Comparison of ENCODE assay signal across 9 cellular contexts in genomic region chr9:133141833-133142594, GRCh38. TPM values are rescaled to one million over a fixed set of nuclear protein-coding genes. Genes with fewer than 3 reads are reported as not detected.
A peak's percentile ranks its signal among the peaks of the same experiment; 100 is the strongest.
DNase-seq lines count a peak whose midpoint lies in the region; ATAC-seq and TF ChIP-seq lines count a peak whose summit lies in the region.
"Had no signal": no experiment of that assay in that cellular context is flagged by ENCODE, and none has a peak within 500 bp of the region (broad histone marks: within the 10 kb centered on the region; RNA-seq: fewer than 3 reads in every experiment).

No MANE protein-coding gene starts in this region.

- H3K4me1 Mint-ChIP-seq in activated CD8-positive, alpha-beta memory T cell treated with anti-CD3 and anti-CD28 coated beads, Interleukin-2, amount 10 ng/mL, durations not matched to agents 7 days and 5 days, result peaks cover 84% of the 10 kb centered on the region
- peaks cover 22% of the 10 kb centered on the region for H3K4me1 Mint-ChIP-seq in glutamatergic neuron (ENCODE audit: low read depth, unreplicated experiment)
- peaks cover 78% of the 10 kb centered on the region for H3K4me1 Mint-ChIP-seq in stimulated activated effector memory CD8-positive, alpha-beta T cell treated with anti-CD3 and anti-CD28 coated beads, Interleukin-12 subunit alpha, Interleukin-12 subunit beta, amount 100 ng/mL, for 72 hours

- peak; percentile 68 for DNase-seq in NCI-H1092 (lab: John Stamatoyannopoulos, UW)
- DNase-seq in activated CD8-positive, alpha-beta memory T cell treated with anti-CD3 and anti-CD28 coated beads, Interleukin-2, amount 10 ng/mL, durations not matched to agents 7 days and 5 days, result peak; percentile 84
- DNase-seq in glutamatergic neuron, result peak; percentile 8
- DNase-seq in stimulated activated effector memory CD8-positive, alpha-beta T cell treated with anti-CD3 and anti-CD28 coated beads, Interleukin-12 subunit alpha, Interleukin-12 subunit beta, amount 100 ng/mL, for 72 hours (ENCODE audit: low spot score in 2 of 2), result peak in 1 of 2 donors; percentile 86
- no peak for DNase-seq in SK-N-DZ (ENCODE audit: low spot score)

- H3K36me3 Mint-ChIP-seq in activated CD8-positive, alpha-beta memory T cell treated with anti-CD3 and anti-CD28 coated beads, Interleukin-2, amount 10 ng/mL, durations not matched to agents 7 days and 5 days, result peaks cover 4% of the 10 kb centered on the region
- no peaks in the 10 kb centered on the region for H3K36me3 Mint-ChIP-seq in glutamatergic neuron (ENCODE audit: unreplicated experiment)
- H3K36me3 Mint-ChIP-seq in stimulated activated effector memory CD8-positive, alpha-beta T cell treated with anti-CD3 and anti-CD28 coated beads, Interleukin-12 subunit alpha, Interleukin-12 subunit beta, amount 100 ng/mL, for 72 hours, result peaks cover 60% of the 10 kb centered on the region

- H3K27me3 Mint-ChIP-seq in activated CD8-positive, alpha-beta memory T cell treated with anti-CD3 and anti-CD28 coated beads, Interleukin-2, amount 10 ng/mL, durations not matched to agents 7 days and 5 days, result no peaks in the 10 kb centered on the region
- peaks cover 14% of the 10 kb centered on the region for H3K27me3 Mint-ChIP-seq in glutamatergic neuron (ENCODE audit: unreplicated experiment)

- peak; percentile 22 for ATAC-seq in activated CD8-positive, alpha-beta memory T cell treated with anti-CD3 and anti-CD28 coated beads, Interleukin-2, amount 10 ng/mL, durations not matched to agents 7 days and 5 days
- ATAC-seq in stimulated activated effector memory CD8-positive, alpha-beta T cell treated with anti-CD3 and anti-CD28 coated beads, Interleukin-12 subunit alpha, Interleukin-12 subunit beta, amount 100 ng/mL, for 72 hours, result peak; percentile 57
- ATAC-seq in HG03432 (IDR thresholded peaks at IDR 0.05; ENCODE audit: unreplicated experiment) (no peak), HG02798 (IDR thresholded peaks at IDR 0.05; ENCODE audit: poor library complexity, unreplicated experiment) (no peak), GM21528 (IDR thresholded peaks at IDR 0.05; ENCODE audit: low FRiP score, unreplicated experiment) (no peak)

- CTCF ChIA-PET in activated CD8-positive, alpha-beta memory T cell treated with anti-CD3 and anti-CD28 coated beads, Interleukin-2, amount 10 ng/mL, durations not matched to agents 7 days and 5 days (lab: Charles Lee), result interaction anchor here (8.5 to 10.4 kb wide), 2 partner anchors 11 to 31 kb away, joined by 276 to 505 read pairs; partner anchors contain the start of gene RALGDS

- TF ChIP-seq CTCF in glutamatergic neuron (IDR thresholded peaks at IDR 0.05; ENCODE audit: partially characterized antibody, unreplicated experiment), result no peak

- H3K4me3 Mint-ChIP-seq in activated CD8-positive, alpha-beta memory T cell treated with anti-CD3 and anti-CD28 coated beads, Interleukin-2, amount 10 ng/mL, durations not matched to agents 7 days and 5 days, result peak overlapping the region; percentile 39
- no peak overlapping the region for H3K4me3 Mint-ChIP-seq in glutamatergic neuron (ENCODE audit: unreplicated experiment)
- H3K4me3 Mint-ChIP-seq in stimulated activated effector memory CD8-positive, alpha-beta T cell treated with anti-CD3 and anti-CD28 coated beads, Interleukin-12 subunit alpha, Interleukin-12 subunit beta, amount 100 ng/mL, for 72 hours, result peak overlapping the region; percentile 80
- H3K4me3 Mint-ChIP-seq: nephron had no signal

- H3K27ac Mint-ChIP-seq in activated CD8-positive, alpha-beta memory T cell treated with anti-CD3 and anti-CD28 coated beads, Interleukin-2, amount 10 ng/mL, durations not matched to agents 7 days and 5 days, result peak overlapping the region; percentile 89
- no peak overlapping the region for H3K27ac Mint-ChIP-seq in glutamatergic neuron (ENCODE audit: unreplicated experiment)
- peak overlapping the region; percentile 96 for H3K27ac Mint-ChIP-seq in stimulated activated effector memory CD8-positive, alpha-beta T cell treated with anti-CD3 and anti-CD28 coated beads, Interleukin-12 subunit alpha, Interleukin-12 subunit beta, amount 100 ng/mL, for 72 hours
- H3K27ac Mint-ChIP-seq: nephron had no signal

- H3K9me3 Mint-ChIP-seq in activated CD8-positive, alpha-beta memory T cell treated with anti-CD3 and anti-CD28 coated beads, Interleukin-2, amount 10 ng/mL, durations not matched to agents 7 days and 5 days (ENCODE audit: low read depth), result no peaks in the 10 kb centered on the region
- peaks cover 20% of the 10 kb centered on the region for H3K9me3 Mint-ChIP-seq in glutamatergic neuron (ENCODE audit: unreplicated experiment)
- no peaks in the 10 kb centered on the region for H3K9me3 Mint-ChIP-seq in stimulated activated effector memory CD8-positive, alpha-beta T cell treated with anti-CD3 and anti-CD28 coated beads, Interleukin-12 subunit alpha, Interleukin-12 subunit beta, amount 100 ng/mL, for 72 hours
- H3K9me3 Mint-ChIP-seq: nephron had no signal

RNA-seq across cellular contexts. Expression of gene RALGDS, which starts 21.0 kb away (rescaled TPM):
- 100 to 1,000 TPM; 103 to 114 TPM for total RNA-seq in activated CD8-positive, alpha-beta memory T cell treated with anti-CD3 and anti-CD28 coated beads, Interleukin-2, amount 10 ng/mL, durations not matched to agents 7 days and 5 days
- 449 TPM for total RNA-seq in glutamatergic neuron (ENCODE audit: unreplicated experiment)
- 211 and 229 TPM in 2 replicates for polyA plus RNA-seq in SK-N-DZ (2014; cell fraction: cytosol; rRNA removed)
- 616 and 634 TPM in 2 replicates for polyA plus RNA-seq in SK-N-DZ (2014; cell fraction: nucleus; rRNA removed)

RNA-seq across cellular contexts. Expression of gene GBGT1, which starts 21.7 kb away (rescaled TPM):
- total RNA-seq in activated CD8-positive, alpha-beta memory T cell treated with anti-CD3 and anti-CD28 coated beads, Interleukin-2, amount 10 ng/mL, durations not matched to agents 7 days and 5 days, result 1 to 10 TPM; 3.9 to 5.7 TPM
- 1.3 TPM for total RNA-seq in glutamatergic neuron (ENCODE audit: unreplicated experiment)
- polyA plus RNA-seq in SK-N-DZ (2014; cell fraction: cytosol; rRNA removed), result 2.5 and 5.4 TPM in 2 replicates
- 6.9 and 7.7 TPM in 2 replicates for polyA plus RNA-seq in SK-N-DZ (2014; cell fraction: nucleus; rRNA removed)

Comparison
In these comparisons a context has a peak if more than half of its experiments do, and no peak if none do; other contexts are left out.
1. ATAC-seq: peak in activated CD8-positive, alpha-beta memory T cell treated with anti-CD3 and anti-CD28 coated beads, Interleukin-2, amount 10 ng/mL, durations not matched to agents 7 days and 5 days (single experiment) and stimulated activated effector memory CD8-positive, alpha-beta T cell treated with anti-CD3 and anti-CD28 coated beads, Interleukin-12 subunit alpha, Interleukin-12 subunit beta, amount 100 ng/mL, for 72 hours (single experiment); none in HG03432 (single experiment), HG02798 (single experiment) and GM21528 (single experiment).